18 cellular contexts compared by ENCODE assay signal in genomic region chr6:51289041-51289440, GRCh38.
DNase-seq lines count a peak whose midpoint lies in the region; ATAC-seq, FAIRE-seq and TF ChIP-seq lines count a peak whose summit lies in the region.
"Had no signal": no experiment of that assay in that cellular context is flagged by ENCODE, and none has a peak within 500 bp of the region (broad histone marks: within the 10 kb centered on the region; RNA-seq: fewer than 3 reads in every experiment).

No MANE protein-coding gene starts in this region.

- H3K4me1 Mint-ChIP-seq in type B pancreatic cell (ENCODE audit: unreplicated experiment): no peaks in the 10 kb centered on the region

- H3K4me3 Mint-ChIP-seq in type B pancreatic cell: no peak overlapping the region

- no peak for ATAC-seq in pancreas

- DNase-seq in AG08395 (ENCODE audit: low spot score) (peak; percentile 4), HS-27A (ENCODE audit: low read depth) (peak; percentile 42), astrocyte of the spinal cord (ENCODE audit: low read depth, low spot score) (peak; percentile 13), fibroblast of mammary gland (ENCODE audit: low read depth) (peak; percentile 5), type B pancreatic cell (ENCODE audit: extremely low spot score, unreplicated experiment) (no peak), pancreas (no peak), left ventricle myocardium inferior (no peak)
- DNase-seq in activated naive CD4-positive, alpha-beta T cell treated with Interleukin-2 at 50 U/mL for 16 hours: no peak
- DNase-seq: Caco-2, DMS153, H7, NCI-H1048, NCI-H1436 treated with DMSO at 0.1 percent for 48 hours, NCI-H2081, NCI-H524, SHP77 treated with DMSO at 0.1 percent for 48 hours had no signal

- no peak overlapping the region for H3K27ac Mint-ChIP-seq in type B pancreatic cell

- no peaks in the 10 kb centered on the region for H3K27me3 Mint-ChIP-seq in type B pancreatic cell

- no peaks in the 10 kb centered on the region for H3K36me3 ChIP-seq in pancreas
- no peaks in the 10 kb centered on the region for H3K36me3 ChIP-seq in left ventricle myocardium inferior

- in situ Hi-C loops in astrocyte of the spinal cord (cut with HindIII; ENCODE audit: low sequenced_read_pairs): no loop called here

- H3K9me3 Mint-ChIP-seq in type B pancreatic cell: no peaks in the 10 kb centered on the region

- H3K27me3 ChIP-seq in pancreas (no peaks in the 10 kb centered on the region), left ventricle myocardium inferior (ENCODE audit: low read depth) (no peaks in the 10 kb centered on the region)

- TF ChIP-seq CTCF in astrocyte of the spinal cord (IDR thresholded peaks at IDR 0.05; ENCODE audit: low read depth, low read length): no peak
- no peak for TF ChIP-seq CTCF in fibroblast of mammary gland (conservative IDR thresholded peaks at IDR 0.05; ENCODE audit: control insufficient read depth, insufficient read depth, low read depth, low read length)
- TF ChIP-seq CTCF in type B pancreatic cell (conservative IDR thresholded peaks at IDR 0.05): no peak
- TF ChIP-seq CTCF in pancreas (IDR thresholded peaks at IDR 0.05): no peak
- TF ChIP-seq CTCF in left ventricle myocardium inferior (IDR thresholded peaks at IDR 0.05; ENCODE audit: borderline replicate concordance): no peak

- H3K27ac ChIP-seq in pancreas (no peak overlapping the region), left ventricle myocardium inferior (replicated peaks) (no peak overlapping the region)
- H3K27ac ChIP-seq: C4-2B had no signal

- no peaks in the 10 kb centered on the region for H3K36me3 Mint-ChIP-seq in type B pancreatic cell

- intact Hi-C loops in pancreas (cut with DNase I) (loop anchor here in 1 of 3 donors (10.0 kb wide), 1 partner anchor 314 kb away; no protein-coding TSS in a partner anchor), left ventricle myocardium inferior (cut with micrococcal nuclease) (no loop called here)

- FAIRE-seq in pancreas (lab: Jason Lieb, UNC): no peak
- FAIRE-seq: A204.1 had no signal

- H3K4me3 ChIP-seq in astrocyte of the spinal cord (ENCODE audit: low read depth, low read length): no peak overlapping the region
- no peak overlapping the region for H3K4me3 ChIP-seq in fibroblast of mammary gland (ENCODE audit: control insufficient read depth, low read depth, low read length)
- no peak overlapping the region for H3K4me3 ChIP-seq in pancreas
- no peak overlapping the region for H3K4me3 ChIP-seq in left ventricle myocardium inferior

- H3K4me1 ChIP-seq in pancreas (no peaks in the 10 kb centered on the region), left ventricle myocardium inferior (no peaks in the 10 kb centered on the region)
- H3K4me1 ChIP-seq: Caco-2 had no signal

- H3K9me3 ChIP-seq in pancreas: no peaks in the 10 kb centered on the region
- H3K9me3 ChIP-seq in left ventricle myocardium inferior (replicated peaks): no peaks in the 10 kb centered on the region
- H3K9me3 ChIP-seq: Caco-2 had no signal

- 71 to 78% methylated on average over 3 of the region's 3 CpGs for WGBS in pancreas, 2 donors

Comparison
In these comparisons a context has a peak if more than half of its experiments do, and no peak if none do; other contexts are left out.
1. DNase-seq: peak in AG08395 (single experiment), HS-27A (single experiment), astrocyte of the spinal cord (single experiment) and fibroblast of mammary gland (single experiment); none in type B pancreatic cell (single experiment), pancreas (0 of 6), left ventricle myocardium inferior (single experiment) and activated naive CD4-positive, alpha-beta T cell treated with Interleukin-2 at 50 U/mL for 16 hours (single experiment).